In genomic region chr12:90833228-90833627, GRCh38 we compare ENCODE assay signal across 17 cellular contexts.
DNase-seq lines count a peak whose midpoint lies in the region; FAIRE-seq and TF ChIP-seq lines count a peak whose summit lies in the region.
"Had no signal": no experiment of that assay in that cellular context is flagged by ENCODE, and none has a peak within 500 bp of the region (broad histone marks: within the 10 kb centered on the region; RNA-seq: fewer than 3 reads in every experiment).

No MANE protein-coding gene starts in this region.

- FAIRE-seq in D721Med (lab: Jason Lieb, UNC): no peak

- H4K20me1 ChIP-seq in BLaER1 treated with 17β-estradiol and CSF1 and Interleukin-3, amounts not matched to agents 10 nM and 100 nM: no peaks in the 10 kb centered on the region

- H3K4me2 ChIP-seq in BLaER1 treated with 17β-estradiol and CSF1 and Interleukin-3, amounts not matched to agents 10 nM and 100 nM: peak overlapping the region in 6 of 11 experiments; percentile 2 to 47 (median 32); a peak in 9 of 22 replicates

- WGBS in esophagus squamous epithelium, 2 donors: 17 to 21% methylated on average over 2 of the region's 2 CpGs

- no peaks in the 10 kb centered on the region for H3K27me3 Mint-ChIP-seq in mesothelial cell of epicardium (ENCODE audit: low read depth)
- no peaks in the 10 kb centered on the region for H3K27me3 Mint-ChIP-seq in progenitor cell of endocrine pancreas

- H3K27ac Mint-ChIP-seq in mesothelial cell of epicardium (peak overlapping the region; percentile 27), progenitor cell of endocrine pancreas (no peak overlapping the region)

- H3K4me1 Mint-ChIP-seq in mesothelial cell of epicardium (peaks cover 40% of the 10 kb centered on the region), progenitor cell of endocrine pancreas (ENCODE audit: low read depth) (peaks cover 35% of the 10 kb centered on the region)

- intact Hi-C loops in esophagus squamous epithelium (cut with DNase I): no loop called here

- no peak overlapping the region for H3K4me3 ChIP-seq in BLaER1 treated with 17β-estradiol and CSF1 and Interleukin-3, amounts not matched to agents 10 nM and 100 nM
- H3K4me3 ChIP-seq in esophagus squamous epithelium: no peak overlapping the region

- no peak overlapping the region for H3K9ac ChIP-seq in BLaER1 treated with 17β-estradiol and CSF1 and Interleukin-3, amounts not matched to agents 10 nM and 100 nM

- peaks cover 0 to 10% (median 7%) of the 10 kb centered on the region in 10 experiments; a peak in 9 of 20 replicates for H3K4me1 ChIP-seq in BLaER1 treated with 17β-estradiol and CSF1 and Interleukin-3, amounts not matched to agents 10 nM and 100 nM
- no peaks in the 10 kb centered on the region for H3K4me1 ChIP-seq in esophagus squamous epithelium

- H3K36me3 Mint-ChIP-seq in mesothelial cell of epicardium: no peaks in the 10 kb centered on the region
- H3K36me3 Mint-ChIP-seq in progenitor cell of endocrine pancreas (ENCODE audit: insufficient read depth): no peaks in the 10 kb centered on the region

- H3K36me3 ChIP-seq in BLaER1 treated with 17β-estradiol and CSF1 and Interleukin-3, amounts not matched to agents 10 nM and 100 nM: no peaks in the 10 kb centered on the region
- no peaks in the 10 kb centered on the region for H3K36me3 ChIP-seq in esophagus squamous epithelium

- H3K4me3 Mint-ChIP-seq in mesothelial cell of epicardium (no peak overlapping the region), progenitor cell of endocrine pancreas (ENCODE audit: low read depth) (no peak overlapping the region)

- H3K9me3 ChIP-seq in BLaER1 treated with 17β-estradiol and CSF1 and Interleukin-3, amounts not matched to agents 10 nM and 100 nM (replicated peaks in 1 of 11): no peaks in the 10 kb centered on the region
- no peaks in the 10 kb centered on the region for H3K9me3 ChIP-seq in esophagus squamous epithelium

- DNase-seq in NCI-H1436 (lab: John Stamatoyannopoulos, UW) (peak; percentile 10), NCI-H1436 treated with DMSO at 0.1 percent for 48 hours (lab: John Stamatoyannopoulos, UW) (no peak), NCI-H69 (lab: John Stamatoyannopoulos, UW) (peak; percentile 88), mesothelial cell of epicardium (ENCODE audit: low spot score in 2 of 2, unreplicated experiment in 2 of 2) (no peak), progenitor cell of endocrine pancreas (ENCODE audit: low spot score, unreplicated experiment) (no peak), esophagus squamous epithelium (lab: John Stamatoyannopoulos, UW) (no peak), D721Med (ENCODE audit: insufficient read length, low spot score) (no peak)
- DNase-seq: 8988T, C1 segment of cervical spinal cord, DMS 273 treated with DMSO at 0.1 percent for 48 hours, EL, NCI-H1092, NCI-H2029, NCI-H526 treated with DMSO at 0.1 percent for 48 hours, PC-3, T-helper 9 cell had no signal

- no peak overlapping the region for H3K27ac ChIP-seq in BLaER1 treated with 17β-estradiol and CSF1 and Interleukin-3, amounts not matched to agents 10 nM and 100 nM
- H3K27ac ChIP-seq in esophagus squamous epithelium: no peak overlapping the region

- no peaks in the 10 kb centered on the region for H3K9me3 Mint-ChIP-seq in mesothelial cell of epicardium
- no peaks in the 10 kb centered on the region for H3K9me3 Mint-ChIP-seq in progenitor cell of endocrine pancreas (ENCODE audit: low read depth)

- H3K27me3 ChIP-seq in BLaER1 treated with 17β-estradiol and CSF1 and Interleukin-3, amounts not matched to agents 10 nM and 100 nM: no peaks in the 10 kb centered on the region
- H3K27me3 ChIP-seq in esophagus squamous epithelium: no peaks in the 10 kb centered on the region

- TF ChIP-seq CTCF in mesothelial cell of epicardium (IDR thresholded peaks at IDR 0.05; ENCODE audit: unreplicated experiment) (no peak), progenitor cell of endocrine pancreas (IDR thresholded peaks at IDR 0.05; ENCODE audit: unreplicated experiment) (no peak), esophagus squamous epithelium (IDR thresholded peaks at IDR 0.05) (no peak), D721Med (IDR thresholded peaks at IDR 0.05; ENCODE audit: insufficient read depth, missing control alignments) (no peak)

- TF ChIP-seq POLR2A in esophagus squamous epithelium (IDR thresholded peaks at IDR 0.05): no peak

Comparison
In these comparisons a context has a peak if more than half of its experiments do, and no peak if none do; other contexts are left out.
1. DNase-seq: peak in NCI-H1436 (single experiment) and NCI-H69 (single experiment); none in NCI-H1436 treated with DMSO at 0.1 percent for 48 hours (single experiment), mesothelial cell of epicardium (0 of 2), progenitor cell of endocrine pancreas (single experiment), esophagus squamous epithelium (single experiment) and D721Med (single experiment).